Comparison of ENCODE assay signal across 15 cellular contexts in genomic region chr14:105200074-105200473, GRCh38. TPM values are rescaled to one million over a fixed set of nuclear protein-coding genes. Genes with fewer than 3 reads are reported as not detected.
DNase-seq lines count a peak whose midpoint lies in the region; FAIRE-seq and TF ChIP-seq lines count a peak whose summit lies in the region.
"Had no signal": no experiment of that assay in that cellular context is flagged by ENCODE, and none has a peak within 500 bp of the region (broad histone marks: within the 10 kb centered on the region; RNA-seq: fewer than 3 reads in every experiment).

No MANE protein-coding gene starts in this region.

- no peaks in the 10 kb centered on the region for H3K9me3 ChIP-seq in BE2C
- H3K9me3 ChIP-seq in OCI-LY3 (ENCODE audit: insufficient read depth, low read length) = no peaks in the 10 kb centered on the region
- no peaks in the 10 kb centered on the region for H3K9me3 ChIP-seq in endothelial cell of umbilical vein (replicated peaks; ENCODE audit: control insufficient read depth, insufficient read depth, low read length)
- H3K9me3 ChIP-seq in MM.1S (replicated peaks; ENCODE audit: insufficient read depth, low read length) = no peaks in the 10 kb centered on the region
- H3K9me3 ChIP-seq: psoas muscle, uterus had no signal

- H3K4me1 ChIP-seq in BE2C (peaks cover 16% of the 10 kb centered on the region), OCI-LY3 (ENCODE audit: low read length) (no peaks in the 10 kb centered on the region), endothelial cell of umbilical vein (ENCODE audit: control insufficient read depth, extremely low read depth, insufficient read depth, low read length) (peaks cover 48% of the 10 kb centered on the region), MM.1S (ENCODE audit: low read length) (no peaks in the 10 kb centered on the region)

- H3K27me3 Mint-ChIP-seq in type B pancreatic cell = peaks cover 7% of the 10 kb centered on the region
- H3K27me3 Mint-ChIP-seq: brain had no signal

- no peaks in the 10 kb centered on the region for H4K20me1 ChIP-seq in OCI-LY3 (ENCODE audit: insufficient read depth, low read length)
- H4K20me1 ChIP-seq in endothelial cell of umbilical vein (replicated peaks; ENCODE audit: control insufficient read depth, extremely low read depth, insufficient read depth, low read length) = no peaks in the 10 kb centered on the region
- no peaks in the 10 kb centered on the region for H4K20me1 ChIP-seq in MM.1S (ENCODE audit: insufficient read depth, low read length)

- H3K4me2 ChIP-seq in OCI-LY3 (ENCODE audit: low read length) (no peak overlapping the region), endothelial cell of umbilical vein (ENCODE audit: insufficient read depth, low read length) (no peak overlapping the region), MM.1S (ENCODE audit: low read depth, low read length) (no peak overlapping the region)

- H3K4me3 ChIP-seq in BE2C (ENCODE audit: low read depth, low read length) (no peak overlapping the region), GM12865 (ENCODE audit: low read depth, low read length) (no peak overlapping the region), OCI-LY3 (ENCODE audit: low read length) (no peak overlapping the region), endothelial cell of umbilical vein (replicated peaks in 1 of 3; ENCODE audit: insufficient read depth in 1 of 3, low read depth in 1 of 3, low read length in 3 of 3) (no peak overlapping the region), MM.1S (ENCODE audit: low read length) (no peak overlapping the region), H7 (ENCODE audit: insufficient read depth, low read depth, low read length) (no peak overlapping the region)
- H3K4me3 ChIP-seq: psoas muscle, uterus had no signal

- intact Hi-C loops in endothelial cell of umbilical vein (cut with micrococcal nuclease) = loop anchor here (10.0 kb wide), 1 partner anchor 55 kb away; no protein-coding TSS in a partner anchor

- no peak overlapping the region for H2AFZ ChIP-seq in OCI-LY3 (ENCODE audit: low read depth, low read length)
- no peak overlapping the region for H2AFZ ChIP-seq in endothelial cell of umbilical vein (ENCODE audit: low read depth, low read length)
- H2AFZ ChIP-seq in MM.1S (ENCODE audit: low read length) = no peak overlapping the region

- TF ChIP-seq POLR2A in endothelial cell of umbilical vein (IDR thresholded peaks at IDR 0.05; ENCODE audit: low read depth, low read length) = no peak

- DNase-seq in BE2C (no peak), GM12865 (ENCODE audit: low read depth) (peak; percentile 30), endothelial cell of umbilical vein (ENCODE audit: low read depth, low spot score) (no peak), MM.1S (no peak), H7 (no peak), type B pancreatic cell (ENCODE audit: extremely low spot score, unreplicated experiment) (no peak)
- DNase-seq in NK-92 treated with Interleukin-12 subunit alpha and Interleukin-12 subunit beta, amount 100 ng/mL, for 24 hours (lab: John Stamatoyannopoulos, UW) = no peak
- DNase-seq: activated CD4-positive, alpha-beta T cell treated with anti-CD3 and anti-CD28 coated beads for 4 hours; NCI-H2081 treated with DMSO at 0.1 percent for 48 hours; psoas muscle; SHP77; uterus had no signal

- H3K9ac ChIP-seq in OCI-LY3 (ENCODE audit: low read length) (no peak overlapping the region), endothelial cell of umbilical vein (replicated peaks; ENCODE audit: extremely low read depth, insufficient read depth, low read length) (no peak overlapping the region), MM.1S (ENCODE audit: low read length) (no peak overlapping the region)

- no peaks in the 10 kb centered on the region for H3K4me1 Mint-ChIP-seq in type B pancreatic cell (ENCODE audit: unreplicated experiment)

- H3K9me3 Mint-ChIP-seq in type B pancreatic cell = no peaks in the 10 kb centered on the region
- H3K9me3 Mint-ChIP-seq: activated naive CD4-positive, alpha-beta T cell treated with anti-CD3 and anti-CD28 coated beads, Interleukin-2, amount 50 U/mL, for 72 hours; brain had no signal

- no peaks in the 10 kb centered on the region for H3K9me1 ChIP-seq in endothelial cell of umbilical vein (replicated peaks; ENCODE audit: control insufficient read depth, extremely low read depth, insufficient read depth, low read length)

- H3K36me3 ChIP-seq in BE2C (no peaks in the 10 kb centered on the region), OCI-LY3 (replicated peaks; ENCODE audit: low read depth, low read length) (no peaks in the 10 kb centered on the region), endothelial cell of umbilical vein (ENCODE audit: control insufficient read depth in 2 of 2, extremely low read depth in 1 of 2, insufficient read depth in 2 of 2, low read length in 2 of 2) (no peaks in the 10 kb centered on the region), MM.1S (replicated peaks; ENCODE audit: insufficient read depth, low read length) (no peaks in the 10 kb centered on the region), H7 (replicated peaks; ENCODE audit: control insufficient read depth, insufficient read depth, low read length) (no peaks in the 10 kb centered on the region)
- H3K36me3 ChIP-seq: uterus had no signal

- H3K27ac ChIP-seq in OCI-LY3 (ENCODE audit: low read length) (no peak overlapping the region), endothelial cell of umbilical vein (ENCODE audit: insufficient read depth, low read depth, low read length) (peak overlapping the region; percentile 72), MM.1S (ENCODE audit: low read length) (no peak overlapping the region)

- TF ChIP-seq CTCF in BE2C (IDR thresholded peaks at IDR 0.05; ENCODE audit: low read depth, low read length) = peak; percentile 23; the same call in 1 of the 2 replicates
- TF ChIP-seq CTCF in GM12865 (IDR thresholded peaks at IDR 0.05; ENCODE audit: insufficient read depth, low read depth, low read length, missing control alignments) = no peak
- TF ChIP-seq CTCF in OCI-LY3 (IDR thresholded peaks at IDR 0.05; ENCODE audit: low read depth, low read length) = peak; percentile 31
- TF ChIP-seq CTCF in endothelial cell of umbilical vein (IDR thresholded peaks at IDR 0.05; ENCODE audit: extremely low read depth in 1 of 2, insufficient read depth in 1 of 2, low read depth in 1 of 2, low read length in 2 of 2) = peak in 1 of 2 donors; percentile 35
- TF ChIP-seq CTCF in MM.1S (IDR thresholded peaks at IDR 0.05; ENCODE audit: low read length) = no peak
- TF ChIP-seq CTCF in type B pancreatic cell (conservative IDR thresholded peaks at IDR 0.05) = no peak

- H3K9me2 ChIP-seq in MM.1S (replicated peaks; ENCODE audit: insufficient read depth, low read length) = no peaks in the 10 kb centered on the region

- H3K27me3 ChIP-seq in BE2C = no peaks in the 10 kb centered on the region
- H3K27me3 ChIP-seq in OCI-LY3 (ENCODE audit: low read depth, low read length) = peaks cover 20% of the 10 kb centered on the region
- no peaks in the 10 kb centered on the region for H3K27me3 ChIP-seq in endothelial cell of umbilical vein (ENCODE audit: control insufficient read depth in 2 of 2, insufficient read depth in 2 of 2, low read length in 2 of 2)
- peaks cover 49% of the 10 kb centered on the region for H3K27me3 ChIP-seq in MM.1S (replicated peaks; ENCODE audit: insufficient read depth, low read length)
- peaks cover 5% of the 10 kb centered on the region for H3K27me3 ChIP-seq in H7 (ENCODE audit: control insufficient read depth, insufficient read depth, low read length)

- H3K36me3 Mint-ChIP-seq in type B pancreatic cell = no peaks in the 10 kb centered on the region
- H3K36me3 Mint-ChIP-seq: activated naive CD4-positive, alpha-beta T cell treated with anti-CD3 and anti-CD28 coated beads, Interleukin-2, amount 50 U/mL, for 72 hours; brain had no signal

- H3K4me3 Mint-ChIP-seq in type B pancreatic cell = no peak overlapping the region
- H3K4me3 Mint-ChIP-seq: brain had no signal

- POLR2A ChIA-PET in endothelial cell of umbilical vein (lab: Charles Lee) = no interaction called here

- FAIRE-seq in endothelial cell of umbilical vein (lab: Jason Lieb, UNC) = no peak

- H3F3A ChIP-seq in MM.1S (ENCODE audit: insufficient read depth, low read length) = no peaks in the 10 kb centered on the region

- H3K27ac Mint-ChIP-seq in type B pancreatic cell = no peak overlapping the region

- dilution Hi-C loops in endothelial cell of umbilical vein (cut with MboI; ENCODE audit: extremely low pct_ligation_motif_present, low sequenced_read_pairs) = no loop called here

- H3K79me2 ChIP-seq in OCI-LY3 (ENCODE audit: low read length) = no peaks in the 10 kb centered on the region
- H3K79me2 ChIP-seq in endothelial cell of umbilical vein (ENCODE audit: control insufficient read depth, insufficient read depth, low read length) = no peaks in the 10 kb centered on the region
- H3K79me2 ChIP-seq in MM.1S (ENCODE audit: low read length) = no peaks in the 10 kb centered on the region

- CTCF ChIA-PET in endothelial cell of umbilical vein (lab: Charles Lee) = interaction anchor here (0.8 to 9.7 kb wide), 7 partner anchors 12 to 152 kb away, joined by 3 to 94 read pairs (median 4); partner anchors contain the start of genes BTBD6, JAG2 and NUDT14

- BruUV-seq in endothelial cell of umbilical vein (replicated peaks; lab: Mats Ljungman, UMichigan) = no TSS peak

RNA-seq across cellular contexts. Expression of gene NUDT14, which starts 19.0 kb away (rescaled TPM):
- polyA plus RNA-seq in BE2C (2012; ENCODE audit: insufficient read depth, insufficient read length, low read depth) = 7.4 TPM
- 97.7 and 104 TPM in 2 replicates for total RNA-seq in endothelial cell of umbilical vein
- 103 and 129 TPM in 2 replicates for polyA plus RNA-seq in endothelial cell of umbilical vein
- polyA plus RNA-seq in endothelial cell of umbilical vein (2011; cell fraction: cytosol; rRNA removed) = 45.7 and 71.1 TPM in 2 replicates
- polyA plus RNA-seq in endothelial cell of umbilical vein (2011; cell fraction: nucleus; rRNA removed) = 62.8 and 71.6 TPM in 2 replicates
- polyA plus RNA-seq in endothelial cell of umbilical vein (2012) = 34.7 and 54.2 TPM in 2 replicates
- 21.2 and 26.4 TPM in 2 replicates for polyA minus RNA-seq in endothelial cell of umbilical vein
- polyA minus RNA-seq in endothelial cell of umbilical vein (2011; cell fraction: cytosol; rRNA and poly(A)+ RNA removed) = 9.2 TPM
- 15.2 and 25.5 TPM in 2 replicates for polyA minus RNA-seq in endothelial cell of umbilical vein (2011; cell fraction: nucleus; rRNA and poly(A)+ RNA removed)
- total RNA-seq in H7 (2014; rRNA removed; shearing (Covaris generic)) = 30.4 and 33.6 TPM in 2 replicates
- 33.3 and 49.6 TPM in 2 replicates for total RNA-seq in type B pancreatic cell (ENCODE audit: low replicate concordance)

RNA-seq across cellular contexts. Expression of gene JAG2, which starts 31.5 kb away (rescaled TPM):
- polyA plus RNA-seq in BE2C (2012; ENCODE audit: insufficient read depth, insufficient read length, low read depth) = 15.9 TPM
- total RNA-seq in endothelial cell of umbilical vein = 128 and 139 TPM in 2 replicates
- 80.7 and 105 TPM in 2 replicates for polyA plus RNA-seq in endothelial cell of umbilical vein
- 54.3 and 62.1 TPM in 2 replicates for polyA plus RNA-seq in endothelial cell of umbilical vein (2011; cell fraction: cytosol; rRNA removed)
- 295 and 312 TPM in 2 replicates for polyA plus RNA-seq in endothelial cell of umbilical vein (2011; cell fraction: nucleus; rRNA removed)
- polyA plus RNA-seq in endothelial cell of umbilical vein (2012) = 59.6 and 61.1 TPM in 2 replicates
- 95.3 and 129 TPM in 2 replicates for polyA minus RNA-seq in endothelial cell of umbilical vein
- 8.7 TPM for polyA minus RNA-seq in endothelial cell of umbilical vein (2011; cell fraction: cytosol; rRNA and poly(A)+ RNA removed)
- 62.0 and 95.6 TPM in 2 replicates for polyA minus RNA-seq in endothelial cell of umbilical vein (2011; cell fraction: nucleus; rRNA and poly(A)+ RNA removed)
- total RNA-seq in H7 (2014; rRNA removed; shearing (Covaris generic)) = 13.0 and 17.9 TPM in 2 replicates
- 16.5 and 37.1 TPM in 2 replicates for total RNA-seq in type B pancreatic cell (ENCODE audit: low replicate concordance)

RNA-seq across cellular contexts. Expression of gene BTBD6, which starts 48.3 kb away (rescaled TPM):
- 67.4 TPM for polyA plus RNA-seq in BE2C (2012; ENCODE audit: insufficient read depth, insufficient read length, low read depth)
- total RNA-seq in endothelial cell of umbilical vein (57.7 and 63.1 TPM in 2 replicates), type B pancreatic cell (ENCODE audit: low replicate concordance) (38.8 and 44.7 TPM in 2 replicates)
- polyA plus RNA-seq in endothelial cell of umbilical vein = 63.1 and 65.0 TPM in 2 replicates
- 51.6 and 57.9 TPM in 2 replicates for polyA plus RNA-seq in endothelial cell of umbilical vein (2011; cell fraction: cytosol; rRNA removed)
- 111 and 113 TPM in 2 replicates for polyA plus RNA-seq in endothelial cell of umbilical vein (2011; cell fraction: nucleus; rRNA removed)
- polyA plus RNA-seq in endothelial cell of umbilical vein (2012) = 38.8 and 47.5 TPM in 2 replicates
- 43.1 and 43.3 TPM in 2 replicates for polyA minus RNA-seq in endothelial cell of umbilical vein
- polyA minus RNA-seq in endothelial cell of umbilical vein (2011; cell fraction: cytosol; rRNA and poly(A)+ RNA removed) = 27.3 TPM
- 12.7 and 14.1 TPM in 2 replicates for polyA minus RNA-seq in endothelial cell of umbilical vein (2011; cell fraction: nucleus; rRNA and poly(A)+ RNA removed)
- total RNA-seq in H7 (2014; rRNA removed; shearing (Covaris generic)) = 18.7 and 22.3 TPM in 2 replicates

Comparison
In these comparisons a context has a peak if more than half of its experiments do, and no peak if none do; other contexts are left out.
1. CTCF ChIP-seq: peak in BE2C (single experiment) and OCI-LY3 (single experiment); none in GM12865 (single experiment), MM.1S (single experiment) and type B pancreatic cell (single experiment).